ENCODE assay signal across 24 cellular contexts in the genomic region with DNA sequence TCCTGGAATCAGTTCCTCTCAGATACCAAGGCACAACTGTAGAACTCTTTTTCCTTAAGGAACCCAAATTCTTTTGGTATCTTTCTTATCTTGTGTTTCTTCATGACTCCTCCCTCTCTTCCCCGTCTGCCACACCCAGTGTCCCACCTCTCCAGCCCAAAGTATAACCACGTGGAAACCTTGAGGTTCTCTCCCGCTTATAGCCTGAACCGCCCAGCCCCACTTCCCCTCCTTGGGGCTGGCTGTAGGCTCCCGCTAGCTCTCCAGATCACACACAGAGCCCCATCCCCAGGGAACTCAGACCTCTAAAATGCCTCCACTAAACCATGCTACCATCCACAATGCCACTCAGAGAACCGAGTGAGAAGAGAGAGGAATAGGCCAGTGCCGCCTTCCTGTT.
DNase-seq lines count a peak whose midpoint lies in the region; ATAC-seq lines count a peak whose summit lies in the region.
"Had no signal": no experiment of that assay in that cellular context is flagged by ENCODE, and none has a peak within 500 bp of the region (broad histone marks: within the 10 kb centered on the region; RNA-seq: fewer than 3 reads in every experiment).

No MANE protein-coding gene starts in this region.

- no peaks in the 10 kb centered on the region for H3K27me3 Mint-ChIP-seq in activated naive CD8-positive, alpha-beta T cell treated with anti-CD3 and anti-CD28 coated beads, Interleukin-2, amount 50 U/mL, for 24 hours
- H3K27me3 Mint-ChIP-seq in memory B cell: no peaks in the 10 kb centered on the region

- H4K20me1 ChIP-seq in BLaER1: no peaks in the 10 kb centered on the region
- H4K20me1 ChIP-seq in BLaER1 treated with 17β-estradiol and CSF1 and Interleukin-3, amounts not matched to agents 10 nM and 100 nM: no peaks in the 10 kb centered on the region; a peak in 1 of 22 replicates

- peaks cover 10% of the 10 kb centered on the region for H3K9me3 ChIP-seq in BLaER1
- peaks cover 10 to 14% (median 11%) of the 10 kb centered on the region in 11 experiments for H3K9me3 ChIP-seq in BLaER1 treated with 17β-estradiol and CSF1 and Interleukin-3, amounts not matched to agents 10 nM and 100 nM (replicated peaks in 1 of 11)
- H3K9me3 ChIP-seq: SJCRH30 had no signal

- no peak for ATAC-seq in activated naive CD8-positive, alpha-beta T cell treated with anti-CD3 and anti-CD28 coated beads, Interleukin-2, amount 50 U/mL, for 24 hours
- no peak for ATAC-seq in memory B cell (ENCODE audit: low read depth)
- no peak for ATAC-seq in GM19397 (IDR thresholded peaks at IDR 0.05; ENCODE audit: unreplicated experiment)
- ATAC-seq: Right ventricle myocardium inferior had no signal

- H3K4me3 Mint-ChIP-seq in activated naive CD8-positive, alpha-beta T cell treated with anti-CD3 and anti-CD28 coated beads, Interleukin-2, amount 50 U/mL, for 24 hours: no peak overlapping the region
- no peak overlapping the region for H3K4me3 Mint-ChIP-seq in memory B cell
- H3K4me3 Mint-ChIP-seq: CD14-positive monocyte had no signal

- peaks cover 42% of the 10 kb centered on the region for H3K36me3 Mint-ChIP-seq in activated naive CD8-positive, alpha-beta T cell treated with anti-CD3 and anti-CD28 coated beads, Interleukin-2, amount 50 U/mL, for 24 hours (ENCODE audit: low read depth)
- H3K36me3 Mint-ChIP-seq in memory B cell: peaks cover 51% of the 10 kb centered on the region

- H3K36me3 ChIP-seq in BLaER1: peaks cover 91% of the 10 kb centered on the region
- peaks cover 63 to 90% (median 75%) of the 10 kb centered on the region in 11 experiments for H3K36me3 ChIP-seq in BLaER1 treated with 17β-estradiol and CSF1 and Interleukin-3, amounts not matched to agents 10 nM and 100 nM
- H3K36me3 ChIP-seq: SJCRH30 had no signal

- DNase-seq in activated naive CD8-positive, alpha-beta T cell treated with anti-CD3 and anti-CD28 coated beads, Interleukin-2, amount 50 U/mL, for 24 hours: no peak
- DNase-seq in memory B cell (ENCODE audit: low spot score in 2 of 2): no peak
- no peak for DNase-seq in mesenteric fat pad (ENCODE audit: low spot score)
- no peak for DNase-seq in stimulated activated CD4-positive, alpha-beta T cell treated with anti-CD3 and anti-CD28 coated beads, Interleukin-4, amount 100 ng/mL, for 24 hours
- no peak for DNase-seq in epidermal melanocyte (ENCODE audit: insufficient read length, low spot score)
- DNase-seq: DMS153, DND-41, GOT3, HCEC 1CT, MM.1S, NCI-H1048, NCI-H1417, NCI-H1694, NCI-H2029 treated with DMSO at 0.1 percent for 48 hours, NCI-H2227 treated with DMSO at 0.1 percent for 48 hours, NCI-H526 treated with DMSO at 0.1 percent for 48 hours, PC-9, SJCRH30 had no signal

- peaks cover 6% of the 10 kb centered on the region for H3K4me1 Mint-ChIP-seq in activated naive CD8-positive, alpha-beta T cell treated with anti-CD3 and anti-CD28 coated beads, Interleukin-2, amount 50 U/mL, for 24 hours
- peaks cover 7% of the 10 kb centered on the region for H3K4me1 Mint-ChIP-seq in memory B cell
- H3K4me1 Mint-ChIP-seq: CD14-positive monocyte had no signal

- peak overlapping the region; percentile 62 for H3K27ac Mint-ChIP-seq in activated naive CD8-positive, alpha-beta T cell treated with anti-CD3 and anti-CD28 coated beads, Interleukin-2, amount 50 U/mL, for 24 hours
- H3K27ac Mint-ChIP-seq in memory B cell: peak overlapping the region; percentile 56

- no peaks in the 10 kb centered on the region for H3K27me3 ChIP-seq in BLaER1
- H3K27me3 ChIP-seq in BLaER1 treated with 17β-estradiol and CSF1 and Interleukin-3, amounts not matched to agents 10 nM and 100 nM: no peaks in the 10 kb centered on the region
- H3K27me3 ChIP-seq: SJCRH30 had no signal

- no peak overlapping the region for H3K9ac ChIP-seq in BLaER1
- no peak overlapping the region for H3K9ac ChIP-seq in BLaER1 treated with 17β-estradiol and CSF1 and Interleukin-3, amounts not matched to agents 10 nM and 100 nM
- H3K9ac ChIP-seq: KMS-11 had no signal

- no peak overlapping the region for H3K27ac ChIP-seq in BLaER1
- no peak overlapping the region for H3K27ac ChIP-seq in BLaER1 treated with 17β-estradiol and CSF1 and Interleukin-3, amounts not matched to agents 10 nM and 100 nM
- H3K27ac ChIP-seq: KMS-11, PC-9, SJCRH30 had no signal

- H3K4me2 ChIP-seq in BLaER1: peak overlapping the region; percentile 38
- peak overlapping the region in 7 of 11 experiments; percentile 10 to 50 (median 39); a peak in 10 of 22 replicates for H3K4me2 ChIP-seq in BLaER1 treated with 17β-estradiol and CSF1 and Interleukin-3, amounts not matched to agents 10 nM and 100 nM
- H3K4me2 ChIP-seq: KMS-11, PC-9 had no signal

- H3K4me3 ChIP-seq in BLaER1: no peak overlapping the region
- H3K4me3 ChIP-seq in BLaER1 treated with 17β-estradiol and CSF1 and Interleukin-3, amounts not matched to agents 10 nM and 100 nM: no peak overlapping the region
- H3K4me3 ChIP-seq: PC-9, SJCRH30 had no signal

- peaks cover 7% of the 10 kb centered on the region for H3K9me3 Mint-ChIP-seq in activated naive CD8-positive, alpha-beta T cell treated with anti-CD3 and anti-CD28 coated beads, Interleukin-2, amount 50 U/mL, for 24 hours
- peaks cover 4% of the 10 kb centered on the region for H3K9me3 Mint-ChIP-seq in memory B cell

- peaks cover 30% of the 10 kb centered on the region for H3K4me1 ChIP-seq in BLaER1
- peaks cover 0 to 26% (median 19%) of the 10 kb centered on the region in 10 experiments; a peak in 14 of 20 replicates for H3K4me1 ChIP-seq in BLaER1 treated with 17β-estradiol and CSF1 and Interleukin-3, amounts not matched to agents 10 nM and 100 nM
- H3K4me1 ChIP-seq: SJCRH30 had no signal
